In genomic region chr15:66400351-66400774, GRCh38 we compare ENCODE assay signal across 13 cellular contexts. TPM values are rescaled to one million over a fixed set of nuclear protein-coding genes. Genes with fewer than 3 reads are reported as not detected.
DNase-seq lines count a peak whose midpoint lies in the region; ATAC-seq and TF ChIP-seq lines count a peak whose summit lies in the region.
"Had no signal": no experiment of that assay in that cellular context is flagged by ENCODE, and none has a peak within 500 bp of the region (broad histone marks: within the 10 kb centered on the region; RNA-seq: fewer than 3 reads in every experiment).

No MANE protein-coding gene starts in this region.

- no peak for DNase-seq in activated CD4-positive, alpha-beta T cell treated with anti-CD3 and anti-CD28 coated beads, Interleukin-2, amount 10 ng/mL, durations not matched to agents 7 days and 5 days
- DNase-seq in activated CD4-positive, alpha-beta T cell treated with anti-CD3 and anti-CD28 coated beads for 1 hour = no peak
- peak; percentile 13 for DNase-seq in NAMALWA (ENCODE audit: low spot score)
- peak; percentile 39 for DNase-seq in mammary epithelial cell
- no peak for DNase-seq in trophoblast cell
- DNase-seq: activated CD4-positive, alpha-beta T cell treated with anti-CD3 and anti-CD28 coated beads, Interleukin-2, amount 50 U/mL, for 4 hours; KG1; NCI-H524 treated with DMSO at 0.1 percent for 48 hours; SJCRH30 had no signal

- no peak overlapping the region for H4K91ac ChIP-seq in trophoblast cell (ENCODE audit: low read depth, low read length)

- H4K12ac ChIP-seq in trophoblast cell (ENCODE audit: low read depth, low read length) = no peak overlapping the region

- no peaks in the 10 kb centered on the region for H3K79me1 ChIP-seq in trophoblast cell (ENCODE audit: low read length)

- TF ChIP-seq CTCF in mammary epithelial cell (conservative IDR thresholded peaks at IDR 0.05 in 1 of 2, IDR thresholded peaks at IDR 0.05 in 1 of 2; ENCODE audit: extremely low read depth in 1 of 2, insufficient read depth in 1 of 2, low read depth in 1 of 2, low read length in 2 of 2) = no peak

- CTCF ChIA-PET in activated CD4-positive, alpha-beta T cell treated with anti-CD3 and anti-CD28 coated beads, Interleukin-2, amount 10 ng/mL, durations not matched to agents 7 days and 5 days (lab: Charles Lee) = interaction anchor here (0.8 to 1.3 kb wide), 2 partner anchors 13 to 98 kb away, joined by 3 to 6 read pairs; partner anchors contain the start of gene SNAPC5
- CTCF ChIA-PET in mammary epithelial cell (lab: Charles Lee; ENCODE audit: low non-redundant PET) = no interaction called here

- in situ Hi-C loops in mammary epithelial cell (cut with MboI; ENCODE audit: low sequenced_read_pairs in 2 of 2) = no loop called here

- 100% methylated on average over 3 of the region's 3 CpGs for WGBS in mammary epithelial cell (ENCODE audit: low coverage, missing lambda C conversion rate)
- WGBS in trophoblast cell (ENCODE audit: extremely low coverage, insufficient coverage, insufficient read length) = no CpG with 5 or more reads among the region's 3 CpGs

- H4K8ac ChIP-seq in trophoblast cell (ENCODE audit: low read depth, low read length) = no peak overlapping the region

- H3K36me3 Mint-ChIP-seq in activated CD4-positive, alpha-beta T cell treated with anti-CD3 and anti-CD28 coated beads, Interleukin-2, amount 10 ng/mL, durations not matched to agents 7 days and 5 days (ENCODE audit: low read depth) = peaks cover 35% of the 10 kb centered on the region

- H3K4me1 Mint-ChIP-seq in activated CD4-positive, alpha-beta T cell treated with anti-CD3 and anti-CD28 coated beads, Interleukin-2, amount 10 ng/mL, durations not matched to agents 7 days and 5 days = peaks cover 77% of the 10 kb centered on the region

- H3K4me3 Mint-ChIP-seq in activated CD4-positive, alpha-beta T cell treated with anti-CD3 and anti-CD28 coated beads, Interleukin-2, amount 10 ng/mL, durations not matched to agents 7 days and 5 days = no peak overlapping the region
- H3K4me3 Mint-ChIP-seq: neural crest cell had no signal

- H3K27ac Mint-ChIP-seq in activated CD4-positive, alpha-beta T cell treated with anti-CD3 and anti-CD28 coated beads, Interleukin-2, amount 10 ng/mL, durations not matched to agents 7 days and 5 days = peak overlapping the region; percentile 55

- no peak overlapping the region for H3K4me3 ChIP-seq in mammary epithelial cell (replicated peaks in 1 of 3; ENCODE audit: insufficient read depth in 1 of 3, low read depth in 2 of 3, low read length in 3 of 3)
- no peak overlapping the region for H3K4me3 ChIP-seq in trophoblast cell (ENCODE audit: low read depth, low read length)
- H3K4me3 ChIP-seq: SJCRH30 had no signal

- H3K4me1 ChIP-seq in mammary epithelial cell (ENCODE audit: insufficient read depth, low read length) (peaks cover 22% of the 10 kb centered on the region), trophoblast cell (ENCODE audit: control insufficient read depth in 1 of 2, insufficient read depth in 2 of 2, low read length in 2 of 2) (no peaks in the 10 kb centered on the region)

- H3K18ac ChIP-seq in trophoblast cell (ENCODE audit: low read length) = no peak overlapping the region

- H2AFZ ChIP-seq in mammary epithelial cell (ENCODE audit: low read depth, low read length) = no peak overlapping the region
- H2AFZ ChIP-seq in trophoblast cell (ENCODE audit: insufficient read depth, low read length, poor library complexity) = no peak overlapping the region

- TF ChIP-seq POLR2A in GM18505 (IDR thresholded peaks at IDR 0.05; ENCODE audit: borderline replicate concordance, extremely low read depth, insufficient read depth, insufficient read length) = no peak

- H3K4ac ChIP-seq in trophoblast cell (ENCODE audit: low read depth, low read length) = no peak overlapping the region

- H3K23ac ChIP-seq in trophoblast cell (ENCODE audit: low read length) = no peak overlapping the region

- no peak overlapping the region for H3K14ac ChIP-seq in trophoblast cell (ENCODE audit: low read length)

- no peaks in the 10 kb centered on the region for H3K9me3 Mint-ChIP-seq in activated CD4-positive, alpha-beta T cell treated with anti-CD3 and anti-CD28 coated beads, Interleukin-2, amount 10 ng/mL, durations not matched to agents 7 days and 5 days
- H3K9me3 Mint-ChIP-seq: neural crest cell had no signal

- H3K27ac ChIP-seq in mammary epithelial cell (ENCODE audit: insufficient read depth, low read depth, low read length) (no peak overlapping the region), trophoblast cell (ENCODE audit: low read depth, low read length) (no peak overlapping the region)
- H3K27ac ChIP-seq: SJCRH30 had no signal

- H3K4me2 ChIP-seq in mammary epithelial cell (ENCODE audit: insufficient read depth, low read depth, low read length) (peak overlapping the region; percentile 16), trophoblast cell (ENCODE audit: low read length) (no peak overlapping the region)

- H3K27me3 Mint-ChIP-seq in activated CD4-positive, alpha-beta T cell treated with anti-CD3 and anti-CD28 coated beads, Interleukin-2, amount 10 ng/mL, durations not matched to agents 7 days and 5 days = no peaks in the 10 kb centered on the region

- no peak overlapping the region for H2BK5ac ChIP-seq in trophoblast cell (ENCODE audit: low read depth, low read length, poor library complexity)

- no peaks in the 10 kb centered on the region for H3K27me3 ChIP-seq in mammary epithelial cell (ENCODE audit: insufficient read depth, low read length)
- H3K27me3 ChIP-seq in trophoblast cell (ENCODE audit: insufficient read depth, low read length) = no peaks in the 10 kb centered on the region
- H3K27me3 ChIP-seq: SJCRH30 had no signal

- POLR2A ChIA-PET in activated CD4-positive, alpha-beta T cell treated with anti-CD3 and anti-CD28 coated beads, Interleukin-2, amount 10 ng/mL, durations not matched to agents 7 days and 5 days (lab: Charles Lee) = no interaction called here

- H3K9ac ChIP-seq in mammary epithelial cell (ENCODE audit: insufficient read depth, low read length) (no peak overlapping the region), trophoblast cell (ENCODE audit: low read length) (peak overlapping the region; percentile 6)

- dilution Hi-C loops in mammary epithelial cell (cut with HindIII; ENCODE audit: low sequenced_read_pairs) = loop anchor here (5.0 kb wide), 1 partner anchor 83 kb away; no protein-coding TSS in a partner anchor

- H4K20me1 ChIP-seq in mammary epithelial cell (ENCODE audit: insufficient read depth, low read length) = peaks cover 12% of the 10 kb centered on the region

- H2BK12ac ChIP-seq in trophoblast cell (ENCODE audit: low read length) = no peak overlapping the region

- H2BK120ac ChIP-seq in trophoblast cell (ENCODE audit: insufficient read depth, low read length, poor library complexity) = no peak overlapping the region

- ATAC-seq in HG02884 (IDR thresholded peaks at IDR 0.05; ENCODE audit: unreplicated experiment) (no peak), GM18505 (IDR thresholded peaks at IDR 0.05; ENCODE audit: unreplicated experiment) (no peak), GM18498 (IDR thresholded peaks at IDR 0.05; ENCODE audit: unreplicated experiment) (no peak)

- H2AK5ac ChIP-seq in trophoblast cell (ENCODE audit: low read length) = no peak overlapping the region

- intact Hi-C loops in mammary epithelial cell (cut with micrococcal nuclease) = no loop called here

- H3K9me3 ChIP-seq in mammary epithelial cell (replicated peaks; ENCODE audit: insufficient read depth, low read length) = no peaks in the 10 kb centered on the region
- H3K9me3 ChIP-seq in trophoblast cell (ENCODE audit: insufficient read depth, low read depth, low read length) = no peaks in the 10 kb centered on the region
- H3K9me3 ChIP-seq: SJCRH30 had no signal

- H3K79me2 ChIP-seq in mammary epithelial cell (ENCODE audit: insufficient read depth, low read length) (peaks cover 98% of the 10 kb centered on the region), trophoblast cell (ENCODE audit: control insufficient read depth, insufficient read depth, low read length, poor library complexity) (peaks cover 3% of the 10 kb centered on the region)

- H3K36me3 ChIP-seq in mammary epithelial cell (ENCODE audit: insufficient read depth, low read length) = peaks cover 3% of the 10 kb centered on the region
- H3K36me3 ChIP-seq in trophoblast cell (ENCODE audit: control insufficient read depth in 1 of 2, insufficient read depth in 2 of 2, low read length in 2 of 2) = peaks cover 2 to 12% of the 10 kb centered on the region in 2 experiments

- no TSS peak for BruUV-seq in mammary epithelial cell (replicated peaks; lab: Mats Ljungman, UMichigan)

RNA-seq across cellular contexts. Expression of gene MAP2K1, which starts 13.7 kb away (rescaled TPM):
- total RNA-seq in activated CD4-positive, alpha-beta T cell treated with anti-CD3 and anti-CD28 coated beads, Interleukin-2, amount 10 ng/mL, durations not matched to agents 7 days and 5 days = 10 to 100 TPM; 72.1 to 83.0 TPM
- total RNA-seq in mammary epithelial cell = 100 to 1,000 TPM in 1 of 2 donors, 10 to 100 TPM in 1; 29.8 to 104 TPM
- 70.6 TPM for polyA plus RNA-seq in mammary epithelial cell
- 92.7 TPM for polyA minus RNA-seq in mammary epithelial cell
- 36.6 and 37.5 TPM in 2 replicates for polyA plus RNA-seq in trophoblast cell (2013)

RNA-seq across cellular contexts. Expression of gene TIPIN, which starts 43.9 kb away (rescaled TPM):
- total RNA-seq in activated CD4-positive, alpha-beta T cell treated with anti-CD3 and anti-CD28 coated beads, Interleukin-2, amount 10 ng/mL, durations not matched to agents 7 days and 5 days = 10 to 100 TPM; 25.0 to 28.0 TPM
- 10 to 100 TPM in 1 of 2 donors, 1 to 10 TPM in 1; 7.7 to 18.1 TPM for total RNA-seq in mammary epithelial cell
- 8.6 TPM for polyA plus RNA-seq in mammary epithelial cell
- polyA minus RNA-seq in mammary epithelial cell = 1.3 TPM
- polyA plus RNA-seq in trophoblast cell (2013) = 13.2 and 14.8 TPM in 2 replicates

Comparison
In these comparisons a context has a peak if more than half of its experiments do, and no peak if none do; other contexts are left out.
1. DNase-seq: peak in NAMALWA (single experiment) and mammary epithelial cell (single experiment); none in activated CD4-positive, alpha-beta T cell treated with anti-CD3 and anti-CD28 coated beads, Interleukin-2, amount 10 ng/mL, durations not matched to agents 7 days and 5 days (single experiment), activated CD4-positive, alpha-beta T cell treated with anti-CD3 and anti-CD28 coated beads for 1 hour (single experiment) and trophoblast cell (0 of 2).